Comparison of ENCODE assay signal across 1 cellular context in the genomic region with DNA sequence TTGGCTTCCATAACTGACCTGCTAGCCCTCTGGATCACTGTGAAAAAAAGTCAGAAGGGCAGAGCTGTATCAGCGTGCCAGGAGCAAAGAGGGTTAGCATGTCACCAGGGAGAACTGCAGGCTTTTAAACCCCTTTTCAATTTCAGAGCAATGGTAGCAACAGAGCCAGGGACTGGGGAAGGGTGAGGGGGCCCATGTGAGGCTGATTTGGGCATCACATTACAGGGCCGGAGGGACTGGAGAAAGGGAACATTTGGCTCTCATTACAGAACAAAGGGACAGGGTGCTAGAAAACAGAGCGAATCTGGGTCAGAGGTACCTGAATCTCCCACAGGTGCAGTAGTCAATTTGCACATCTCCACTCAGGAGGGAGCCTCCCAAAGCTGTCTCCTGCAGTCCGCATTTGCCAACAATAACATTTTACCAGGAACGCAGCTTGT.
TF ChIP-seq lines count a peak whose summit lies in the region.

No MANE protein-coding gene starts in this region.

TF ChIP-seq in SK-N-SH treated with all-trans-retinoic acid at 6 μM for 48 hours, 23 proteins besides CTCF, POLR2A, EP300 and RAD21 (continued from another document):
- TF ChIP-seq CSRNP3 (CRISPR knock-in tag; IDR thresholded peaks at IDR 0.05): no peak
- no peak for TF ChIP-seq PATZ1 (CRISPR knock-in tag; IDR thresholded peaks at IDR 0.05; ENCODE audit: borderline replicate concordance)
- TF ChIP-seq TOX (CRISPR knock-in tag; IDR thresholded peaks at IDR 0.05; ENCODE audit: borderline replicate concordance): no peak
- no peak for TF ChIP-seq ZC3H10 (CRISPR knock-in tag; IDR thresholded peaks at IDR 0.05)
- TF ChIP-seq RARB (CRISPR knock-in tag; IDR thresholded peaks at IDR 0.05): no peak
- no peak for TF ChIP-seq ZNF8 (CRISPR knock-in tag; IDR thresholded peaks at IDR 0.05)
- TF ChIP-seq ZFP3 (CRISPR knock-in tag; IDR thresholded peaks at IDR 0.05): no peak
